In genomic region chr12:115324949-115325638, GRCh38 we compare ENCODE assay signal across 25 cellular contexts.
DNase-seq lines count a peak whose midpoint lies in the region; ATAC-seq and TF ChIP-seq lines count a peak whose summit lies in the region.
"Had no signal": no experiment of that assay in that cellular context is flagged by ENCODE, and none has a peak within 500 bp of the region (broad histone marks: within the 10 kb centered on the region; RNA-seq: fewer than 3 reads in every experiment).

No MANE protein-coding gene starts in this region.

- TF ChIP-seq CTCF in left ventricle myocardium inferior (IDR thresholded peaks at IDR 0.05; ENCODE audit: borderline replicate concordance) = no peak
- no peak for TF ChIP-seq CTCF in fibroblast of mammary gland (conservative IDR thresholded peaks at IDR 0.05; ENCODE audit: control insufficient read depth, insufficient read depth, low read depth, low read length)
- no peak for TF ChIP-seq CTCF in vagina (IDR thresholded peaks at IDR 0.05)
- no peak for TF ChIP-seq CTCF in endothelial cell (IDR thresholded peaks at IDR 0.05; ENCODE audit: unreplicated experiment)

- peaks cover 1% of the 10 kb centered on the region for H3K27me3 Mint-ChIP-seq in endothelial cell (ENCODE audit: unreplicated experiment)

- peaks cover 9% of the 10 kb centered on the region for H3K4me1 ChIP-seq in left ventricle myocardium inferior
- H3K4me1 ChIP-seq in vagina = peaks cover 31% of the 10 kb centered on the region

- H3K4me3 Mint-ChIP-seq in endothelial cell (ENCODE audit: unreplicated experiment) = no peak overlapping the region
- H3K4me3 Mint-ChIP-seq: activated T-cell treated with anti-CD3 and anti-CD28 coated beads, Interleukin-2, amount 50 U/mL, for 4 hours had no signal

- no peak for DNase-seq in left ventricle myocardium inferior
- DNase-seq in Right ventricle myocardium superior = no peak
- peak; percentile 21 for DNase-seq in fibroblast of mammary gland (ENCODE audit: low read depth)
- peak; percentile 15 for DNase-seq in pons (ENCODE audit: low spot score)
- DNase-seq in vagina (ENCODE audit: extremely low spot score in 2 of 2) = no peak
- no peak for DNase-seq in germinal center (ENCODE audit: low spot score)
- DNase-seq in endothelial cell (ENCODE audit: low spot score) = no peak
- no peak for DNase-seq in activated CD4-positive, alpha-beta T cell treated with anti-CD3 and anti-CD28 coated beads, Interleukin-2, amount 50 U/mL, for 1 hour
- DNase-seq: activated CD4-positive, alpha-beta T cell treated with anti-CD3 and anti-CD28 coated beads for 1 hour; activated T-cell treated with anti-CD3 and anti-CD28 coated beads, Interleukin-2, amount 50 U/mL, for 4 hours; BE2C; DMS153; GDM1; GOT3; heart right ventricle; left colon; MV-4-11; NCI-H1694; NCI-H2171 treated with DMSO at 0.1 percent for 48 hours; NCI-H524; PC-9; posterior cingulate gyrus; SJCRH30; upper lobe of right lung had no signal

- H3K4me3 ChIP-seq in left ventricle myocardium inferior (no peak overlapping the region), fibroblast of mammary gland (ENCODE audit: control insufficient read depth, low read depth, low read length) (no peak overlapping the region), vagina (no peak overlapping the region)
- H3K4me3 ChIP-seq: A549, heart right ventricle, PC-9, SJCRH30, upper lobe of right lung had no signal

- no peaks in the 10 kb centered on the region for H3K9me3 Mint-ChIP-seq in endothelial cell (ENCODE audit: unreplicated experiment)

- peaks cover 6% of the 10 kb centered on the region for H3K9me3 ChIP-seq in left ventricle myocardium inferior (replicated peaks)
- H3K9me3 ChIP-seq in vagina = no peaks in the 10 kb centered on the region
- H3K9me3 ChIP-seq: BE2C, SJCRH30, upper lobe of right lung had no signal

- no peaks in the 10 kb centered on the region for H3K36me3 ChIP-seq in left ventricle myocardium inferior
- no peaks in the 10 kb centered on the region for H3K36me3 ChIP-seq in vagina
- H3K36me3 ChIP-seq: BE2C, heart right ventricle, SJCRH30, upper lobe of right lung had no signal

- intact Hi-C loops in left ventricle myocardium inferior (cut with micrococcal nuclease) = no loop called here
- intact Hi-C loops in Right ventricle myocardium superior (cut with DNase I) = no loop called here
- intact Hi-C loops in vagina (cut with DNase I) = no loop called here

- no peak for TF ChIP-seq POLR2A in vagina (IDR thresholded peaks at IDR 0.05)

- H3K27ac Mint-ChIP-seq in endothelial cell (ENCODE audit: unreplicated experiment) = no peak overlapping the region

- H3K27ac ChIP-seq in left ventricle myocardium inferior (replicated peaks) (peak overlapping the region; percentile 59), vagina (peak overlapping the region; percentile 66)
- H3K27ac ChIP-seq: A549, PC-9, SJCRH30, upper lobe of right lung had no signal

- no peaks in the 10 kb centered on the region for H3K4me1 Mint-ChIP-seq in endothelial cell (ENCODE audit: unreplicated experiment)

- no peaks in the 10 kb centered on the region for H3K36me3 Mint-ChIP-seq in endothelial cell (ENCODE audit: low read depth, unreplicated experiment)

- H3K27me3 ChIP-seq in left ventricle myocardium inferior (ENCODE audit: low read depth) (peaks cover 4% of the 10 kb centered on the region), vagina (no peaks in the 10 kb centered on the region)
- H3K27me3 ChIP-seq: BE2C, heart right ventricle, SJCRH30, upper lobe of right lung had no signal

- ATAC-seq in Right ventricle myocardium superior (ENCODE audit: poor library complexity) = no peak
- ATAC-seq: A549; activated T-cell treated with anti-CD3 and anti-CD28 coated beads, Interleukin-2, amount 50 U/mL, for 4 hours had no signal

Comparison
In these comparisons a context has a peak if more than half of its experiments do, and no peak if none do; other contexts are left out.
1. DNase-seq: peak in fibroblast of mammary gland (single experiment) and pons (single experiment); none in left ventricle myocardium inferior (single experiment), Right ventricle myocardium superior (single experiment), vagina (0 of 2), germinal center (single experiment), endothelial cell (single experiment) and activated CD4-positive, alpha-beta T cell treated with anti-CD3 and anti-CD28 coated beads, Interleukin-2, amount 50 U/mL, for 1 hour (single experiment).